In the genomic region with DNA sequence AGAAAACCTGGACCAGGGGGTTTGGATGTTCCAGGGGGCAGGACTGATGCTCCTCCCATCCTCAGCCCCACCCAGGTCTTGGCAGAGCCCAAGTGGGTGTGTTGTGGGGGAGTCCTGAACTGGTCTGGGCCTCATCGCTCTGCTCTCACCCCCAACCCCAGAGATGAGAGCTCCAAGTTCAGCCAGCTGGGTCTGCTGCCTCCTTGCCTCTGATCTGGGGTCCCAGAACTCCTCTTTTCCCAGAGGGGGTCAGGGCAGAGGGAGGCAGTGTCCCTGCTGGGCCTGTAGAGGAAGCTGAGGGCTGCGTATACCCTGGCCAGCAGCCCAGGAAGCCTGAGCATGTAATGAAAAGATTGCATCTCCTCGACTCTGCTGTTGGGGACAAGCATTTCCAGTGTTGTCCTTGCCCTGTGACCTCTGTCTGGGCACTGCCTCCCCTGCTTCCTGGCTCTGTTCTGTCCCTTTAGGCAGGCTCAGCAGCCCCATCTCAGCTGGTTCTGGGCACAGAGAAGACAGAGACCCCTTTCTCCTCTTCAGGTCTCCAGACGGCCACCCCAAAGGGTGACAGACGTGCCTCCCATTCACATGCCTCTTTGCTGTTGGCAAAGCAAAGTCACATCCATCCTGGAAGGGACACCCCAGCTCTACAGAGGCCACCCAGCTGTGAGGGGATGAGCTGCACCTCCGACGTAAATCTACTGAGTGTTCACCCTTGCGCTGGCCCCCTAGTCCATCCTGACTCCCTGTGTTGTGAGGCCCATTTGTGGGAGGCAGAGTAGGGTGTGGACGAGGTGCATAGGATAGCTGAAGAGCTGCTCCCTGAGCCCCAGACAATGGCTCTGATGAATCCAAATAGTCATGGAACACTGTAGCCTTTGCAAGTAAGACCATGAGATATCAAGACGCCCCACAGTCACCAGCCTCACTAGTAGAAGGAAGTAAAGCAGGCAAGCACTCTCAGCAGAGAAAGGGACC, we compare ENCODE assay signal across 1 cellular context.
TF ChIP-seq lines count a peak whose summit lies in the region.

No MANE protein-coding gene starts in this region.

TF ChIP-seq in H1, 55 proteins besides CTCF, POLR2A, EP300 and RAD21:
- TF ChIP-seq SUZ12 (IDR thresholded peaks at IDR 0.05; ENCODE audit: low read length) = no peak
- TF ChIP-seq, protein P1, sequence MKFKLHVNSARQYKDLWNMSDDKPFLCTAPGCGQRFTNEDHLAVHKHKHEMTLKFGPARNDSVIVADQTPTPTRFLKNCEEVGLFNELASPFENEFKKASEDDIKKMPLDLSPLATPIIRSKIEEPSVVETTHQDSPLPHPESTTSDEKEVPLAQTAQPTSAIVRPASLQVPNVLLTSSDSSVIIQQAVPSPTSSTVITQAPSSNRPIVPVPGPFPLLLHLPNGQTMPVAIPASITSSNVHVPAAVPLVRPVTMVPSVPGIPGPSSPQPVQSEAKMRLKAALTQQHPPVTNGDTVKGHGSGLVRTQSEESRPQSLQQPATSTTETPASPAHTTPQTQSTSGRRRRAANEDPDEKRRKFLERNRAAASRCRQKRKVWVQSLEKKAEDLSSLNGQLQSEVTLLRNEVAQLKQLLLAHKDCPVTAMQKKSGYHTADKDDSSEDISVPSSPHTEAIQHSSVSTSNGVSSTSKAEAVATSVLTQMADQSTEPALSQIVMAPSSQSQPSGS (IDR thresholded peaks at IDR 0.05; ENCODE audit: low read length) = no peak
- TF ChIP-seq CTBP2 (IDR thresholded peaks at IDR 0.05; ENCODE audit: borderline replicate concordance, insufficient read depth, insufficient read length, low read length) = no peak
